Comparison of ENCODE assay signal across 8 cellular contexts in the genomic region with DNA sequence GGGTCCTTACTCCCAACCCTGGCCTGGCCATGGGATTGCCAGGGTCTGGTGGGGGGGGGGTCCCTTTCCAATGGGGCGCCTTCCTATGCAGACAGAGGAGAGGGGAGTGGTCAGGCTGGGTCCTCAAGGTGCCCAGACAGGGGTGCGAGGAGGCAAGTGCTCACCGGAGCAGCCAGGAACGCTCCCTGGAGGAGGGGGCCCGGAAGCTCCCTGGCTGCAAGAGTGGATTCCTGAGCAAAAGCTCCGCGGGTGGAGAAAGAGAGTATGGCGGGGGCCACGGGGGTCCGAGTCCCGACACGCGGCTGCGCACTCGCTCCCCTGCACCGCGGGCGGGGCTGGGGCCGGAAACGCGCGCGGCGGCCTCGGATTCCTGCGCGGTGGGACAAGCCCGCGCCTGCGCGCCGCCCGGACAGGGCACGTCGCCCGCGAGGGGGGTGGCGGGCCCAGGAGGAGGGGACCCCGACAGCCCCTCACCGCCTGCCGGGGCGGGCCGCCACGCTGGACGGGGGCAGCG. TPM values are rescaled to one million over a fixed set of nuclear protein-coding genes. Genes with fewer than 3 reads are reported as not detected.
DNase-seq lines count a peak whose midpoint lies in the region; ATAC-seq and TF ChIP-seq lines count a peak whose summit lies in the region.

No MANE protein-coding gene starts in this region.

- TF ChIP-seq POLR2A in Peyer's patch (IDR thresholded peaks at IDR 0.05): peak in 1 of 2 donors; percentile 0

- peaks cover 4 to 11% (median 8%) of the 10 kb centered on the region in 11 experiments; a peak in 21 of 22 replicates for H3K27me3 ChIP-seq in BLaER1 treated with 17β-estradiol and CSF1 and Interleukin-3, amounts not matched to agents 10 nM and 100 nM
- no peaks in the 10 kb centered on the region for H3K27me3 ChIP-seq in Peyer's patch

- H3K4me2 ChIP-seq in BLaER1 treated with 17β-estradiol and CSF1 and Interleukin-3, amounts not matched to agents 10 nM and 100 nM: peak overlapping the region; percentile 92 to 100 (median 98)

- DNase-seq in Peyer's patch (peak; percentile 69 to 87 (median 83)), cardiac septum (ENCODE audit: low spot score) (peak; percentile 82), retinal pigment epithelial cell (ENCODE audit: low read depth) (no peak), DMS114 treated with DMSO at 0.1 percent for 48 hours (lab: John Stamatoyannopoulos, UW; ENCODE audit: unreplicated experiment) (no peak), cortex of kidney (lab: John Stamatoyannopoulos, UW) (no peak)
- DNase-seq in activated naive CD4-positive, alpha-beta T cell treated with anti-CD3 and anti-CD28 coated beads, Interleukin-2, amount 50 U/mL, for 72 hours (ENCODE audit: low spot score in 2 of 2): peak in 1 of 2 donors; percentile 70

- no peaks in the 10 kb centered on the region for H3K36me3 Mint-ChIP-seq in activated naive CD4-positive, alpha-beta T cell treated with anti-CD3 and anti-CD28 coated beads, Interleukin-2, amount 50 U/mL, for 72 hours

- H3K9me3 ChIP-seq in BLaER1 treated with 17β-estradiol and CSF1 and Interleukin-3, amounts not matched to agents 10 nM and 100 nM (replicated peaks in 1 of 11): no peaks in the 10 kb centered on the region
- no peaks in the 10 kb centered on the region for H3K9me3 ChIP-seq in Peyer's patch

- peak overlapping the region; percentile 62 to 91 for H3K27ac Mint-ChIP-seq in activated naive CD4-positive, alpha-beta T cell treated with anti-CD3 and anti-CD28 coated beads, Interleukin-2, amount 50 U/mL, for 72 hours

- H4K20me1 ChIP-seq in BLaER1 treated with 17β-estradiol and CSF1 and Interleukin-3, amounts not matched to agents 10 nM and 100 nM: peaks cover 0 to 63% (median 34%) of the 10 kb centered on the region in 11 experiments; a peak in 19 of 22 replicates

- peak overlapping the region; percentile 62 to 79 (median 72) for H3K4me3 ChIP-seq in BLaER1 treated with 17β-estradiol and CSF1 and Interleukin-3, amounts not matched to agents 10 nM and 100 nM
- H3K4me3 ChIP-seq in Peyer's patch (peak overlapping the region; percentile 68 to 92 (median 80)), retinal pigment epithelial cell (ENCODE audit: low read length) (peak overlapping the region; percentile 39)

- H3K4me1 ChIP-seq in BLaER1 treated with 17β-estradiol and CSF1 and Interleukin-3, amounts not matched to agents 10 nM and 100 nM: peaks cover 35 to 85% (median 75%) of the 10 kb centered on the region in 10 experiments
- peaks cover 0 to 47% (median 11%) of the 10 kb centered on the region in 4 donors for H3K4me1 ChIP-seq in Peyer's patch

- intact Hi-C loops in cardiac septum (cut with DNase I): loop anchor here (2.0 to 5.0 kb wide), 6 partner anchors 74 to 379 kb away; a partner anchor contains a TSS

- peak overlapping the region in 9 of 11 experiments; percentile 37 to 80 (median 74); a peak in 17 of 22 replicates for H3K27ac ChIP-seq in BLaER1 treated with 17β-estradiol and CSF1 and Interleukin-3, amounts not matched to agents 10 nM and 100 nM
- H3K27ac ChIP-seq in Peyer's patch: peak overlapping the region; percentile 84 to 100 (median 94)

- TF ChIP-seq CTCF in Peyer's patch (IDR thresholded peaks at IDR 0.05) (no peak), retinal pigment epithelial cell (conservative IDR thresholded peaks at IDR 0.05; ENCODE audit: low read depth, low read length) (no peak)

- ATAC-seq in GM21381 (IDR thresholded peaks at IDR 0.05; ENCODE audit: unreplicated experiment): peak; percentile 34
- ATAC-seq in activated naive CD4-positive, alpha-beta T cell treated with anti-CD3 and anti-CD28 coated beads, Interleukin-2, amount 50 U/mL, for 72 hours: peak; percentile 44 to 54

- peaks cover 0 to 6% (median 0%) of the 10 kb centered on the region in 11 experiments; a peak in 3 of 22 replicates for H3K36me3 ChIP-seq in BLaER1 treated with 17β-estradiol and CSF1 and Interleukin-3, amounts not matched to agents 10 nM and 100 nM
- no peaks in the 10 kb centered on the region for H3K36me3 ChIP-seq in Peyer's patch

- H3K9me3 Mint-ChIP-seq in activated naive CD4-positive, alpha-beta T cell treated with anti-CD3 and anti-CD28 coated beads, Interleukin-2, amount 50 U/mL, for 72 hours: no peaks in the 10 kb centered on the region

- peak overlapping the region; percentile 74 to 84 (median 81); a peak in 20 of 22 replicates for H3K9ac ChIP-seq in BLaER1 treated with 17β-estradiol and CSF1 and Interleukin-3, amounts not matched to agents 10 nM and 100 nM

RNA-seq across cellular contexts. Expression of a gene that starts 27.7 kb away (rescaled TPM):
- total RNA-seq in Peyer's patch (10 to 100 TPM in 1 of 4 donors, 1 to 10 TPM in 3; 1.5 to 29.7 (median 4.2) TPM), cardiac septum (0.73 TPM)
- 10 to 100 TPM; 24.9 to 32.6 TPM for total RNA-seq in activated naive CD4-positive, alpha-beta T cell treated with anti-CD3 and anti-CD28 coated beads, Interleukin-2, amount 50 U/mL, for 72 hours

Comparison
In these comparisons a context has a peak if more than half of its experiments do, and no peak if none do; other contexts are left out.
1. DNase-seq: peak in Peyer's patch (3 of 3) and cardiac septum (single experiment); none in retinal pigment epithelial cell (single experiment), DMS114 treated with DMSO at 0.1 percent for 48 hours (single experiment) and cortex of kidney (single experiment).
2. Peak in every context shown above with its lines, with median percentiles within 50 percentile points of each other: H3K4me3 ChIP-seq.